In the genomic region with DNA sequence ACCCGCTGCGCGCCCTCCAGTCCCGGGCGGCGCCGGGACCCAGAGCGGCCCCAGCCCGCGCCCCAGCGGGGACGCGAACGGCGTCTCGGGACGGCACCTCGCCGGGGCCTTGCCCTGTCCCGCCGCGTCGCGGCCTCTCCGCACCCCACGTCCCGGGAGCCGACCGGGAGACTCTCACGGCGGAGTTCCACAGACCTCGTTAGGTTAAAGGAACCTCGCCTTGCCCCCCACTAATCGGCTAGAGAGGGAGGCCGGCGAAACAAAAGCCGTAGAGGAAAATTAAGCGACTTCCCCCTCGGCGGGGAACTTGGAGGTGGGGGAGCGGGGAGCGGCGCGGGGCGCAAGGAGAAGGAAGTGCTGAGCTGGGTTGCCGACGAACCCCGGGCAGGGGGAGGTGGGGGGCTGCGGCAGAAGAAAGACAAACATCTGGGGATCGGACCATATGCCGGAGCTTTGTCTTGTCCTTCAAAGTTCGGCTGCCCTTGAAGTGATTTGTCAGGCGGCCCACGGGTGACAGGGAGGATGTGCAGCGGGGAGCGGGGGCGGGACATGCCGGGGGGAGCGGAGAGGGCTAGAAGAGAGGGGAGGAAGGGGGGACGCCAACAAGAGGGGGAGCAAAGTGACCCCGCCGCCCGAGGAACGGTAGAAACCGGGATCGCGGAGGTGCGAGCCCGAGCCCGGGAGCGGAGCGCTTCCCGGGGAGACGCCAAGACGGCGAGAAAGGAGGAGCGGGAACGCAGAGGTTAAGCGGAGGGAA, we compare ENCODE assay signal across 8 cellular contexts.
DNase-seq lines count a peak whose midpoint lies in the region; ATAC-seq and TF ChIP-seq lines count a peak whose summit lies in the region.

No MANE protein-coding gene starts in this region.

- no peak for TF ChIP-seq CTCF in AG10803 (conservative IDR thresholded peaks at IDR 0.05; ENCODE audit: low read length)
- TF ChIP-seq CTCF in HL-60 (IDR thresholded peaks at IDR 0.05; ENCODE audit: insufficient read depth, low read length), result no peak
- peak in 1 of 12 donors; percentile 3 for TF ChIP-seq CTCF in heart left ventricle (IDR thresholded peaks at IDR 0.05)
- TF ChIP-seq CTCF in retinal pigment epithelial cell (conservative IDR thresholded peaks at IDR 0.05; ENCODE audit: low read depth, low read length), result no peak

- H3K36me3 ChIP-seq in heart left ventricle, result no peaks in the 10 kb centered on the region

- H3K27me3 ChIP-seq in HL-60 (ENCODE audit: insufficient read depth, poor library complexity, severe bottlenecking) (peaks cover 43% of the 10 kb centered on the region), heart left ventricle (peaks cover 6 to 90% (median 49%) of the 10 kb centered on the region in 9 donors)

- H3K27ac ChIP-seq in HL-60 (replicated peaks) (no peak overlapping the region), heart left ventricle (peak overlapping the region; percentile 80 to 92 (median 87))

- peak; percentile 44 for ATAC-seq in GM19035 (IDR thresholded peaks at IDR 0.05; ENCODE audit: unreplicated experiment)
- peak; percentile 39 to 88 (median 79) for ATAC-seq in heart left ventricle
- no peak for ATAC-seq in GM21825 (IDR thresholded peaks at IDR 0.05; ENCODE audit: unreplicated experiment)

- peak overlapping the region; percentile 42 for H3K4me3 ChIP-seq in AG10803 (ENCODE audit: low read length)
- H3K4me3 ChIP-seq in HL-60 (replicated peaks; ENCODE audit: insufficient read depth, low read length), result peak overlapping the region; percentile 42
- H3K4me3 ChIP-seq in heart left ventricle, result peak overlapping the region; percentile 44 to 66 (median 58)
- peak overlapping the region; percentile 68 for H3K4me3 ChIP-seq in retinal pigment epithelial cell (ENCODE audit: low read length)

- intact Hi-C loops in heart left ventricle (cut with DNase I), result loop anchor here in 2 of 10 donors (10.0 kb wide), 1 partner anchor 270 kb away; no protein-coding TSS in a partner anchor

- H3K9me3 ChIP-seq in heart left ventricle, result no peaks in the 10 kb centered on the region

- H3K4me1 ChIP-seq in heart left ventricle, result peaks cover 0 to 18% (median 3%) of the 10 kb centered on the region in 12 donors

- TF ChIP-seq POLR2A in heart left ventricle (IDR thresholded peaks at IDR 0.05) (no peak), erythroblast (IDR thresholded peaks at IDR 0.05; ENCODE audit: low read length) (no peak)

- 0 to 2% (median 1%) methylated on average over 43 to 79 of the region's 79 CpGs for WGBS in heart left ventricle, 4 donors

- DNase-seq in AG10803 (ENCODE audit: low read depth) (no peak), HL-60 (ENCODE audit: low read depth in 1 of 2, low spot score in 1 of 2) (peak in 1 of 2 experiments; percentile 18), heart left ventricle (peak; percentile 37 to 64 (median 39)), retinal pigment epithelial cell (ENCODE audit: low read depth) (no peak), erythroblast (lab: John Stamatoyannopoulos, UW) (no peak)
- DNase-seq in activated CD8-positive, alpha-beta memory T cell treated with anti-CD3 and anti-CD28 coated beads, Interleukin-2, amount 50 U/mL, for 48 hours, result peak; percentile 54

Comparison
In these comparisons a context has a peak if more than half of its experiments do, and no peak if none do; other contexts are left out.
1. DNase-seq: peak in activated CD8-positive, alpha-beta memory T cell treated with anti-CD3 and anti-CD28 coated beads, Interleukin-2, amount 50 U/mL, for 48 hours (single experiment) and heart left ventricle (5 of 5); none in AG10803 (single experiment), retinal pigment epithelial cell (single experiment) and erythroblast (0 of 2).
2. Peak in every context shown above with its lines, with median percentiles within 50 percentile points of each other: H3K4me3 ChIP-seq.